8 cellular contexts compared by ENCODE assay signal in the genomic region with DNA sequence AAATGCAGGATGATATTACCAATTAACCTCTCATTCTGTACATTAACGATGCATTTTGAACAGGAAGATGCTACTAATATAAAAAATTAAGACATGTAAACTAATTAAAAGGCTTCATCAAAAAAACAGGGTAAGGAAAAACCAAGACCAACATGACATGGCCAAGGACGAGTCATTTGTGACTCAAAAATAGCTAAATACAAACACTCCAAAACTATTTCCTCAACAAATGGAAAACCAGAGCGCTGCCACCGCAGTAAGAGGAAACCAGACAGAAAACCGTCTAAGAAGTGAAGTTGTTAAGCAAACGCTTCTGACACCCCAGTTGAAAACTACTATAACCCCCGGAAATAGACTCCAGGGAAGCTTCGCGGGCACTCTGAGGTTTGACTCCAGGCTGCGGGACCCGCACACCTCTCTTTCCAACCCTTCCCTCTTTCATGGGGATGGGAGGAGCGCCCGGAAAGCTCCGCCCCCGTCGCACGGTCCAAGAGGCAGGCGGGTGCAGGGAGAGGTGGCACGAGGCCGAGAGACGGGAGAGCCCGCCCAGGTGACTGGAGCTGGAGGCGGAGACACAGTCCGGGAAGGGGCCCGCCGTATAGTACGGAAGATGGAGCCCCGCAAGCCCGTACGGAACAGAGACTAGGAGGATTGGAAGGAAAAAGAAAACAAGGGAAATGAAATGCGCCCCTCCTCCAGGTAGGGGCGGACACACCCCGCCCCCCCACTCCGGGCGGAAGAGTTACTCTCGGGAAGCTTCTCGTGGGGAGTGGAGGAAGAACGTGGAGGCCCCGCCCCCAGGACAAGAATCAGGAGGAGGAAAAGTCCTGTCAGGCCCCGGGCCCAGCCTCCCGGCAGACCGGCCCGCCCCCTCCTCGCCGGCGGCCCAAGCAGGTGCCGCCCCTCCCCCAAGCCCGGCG. TPM values are rescaled to one million over a fixed set of nuclear protein-coding genes. Genes with fewer than 3 reads are reported as not detected.
DNase-seq lines count a peak whose midpoint lies in the region; ATAC-seq, FAIRE-seq and TF ChIP-seq lines count a peak whose summit lies in the region.

No MANE protein-coding gene starts in this region.

- no peaks in the 10 kb centered on the region for H3K4me1 ChIP-seq in right cardiac atrium (ENCODE audit: control insufficient read depth, insufficient read depth, low read length)
- H3K4me1 ChIP-seq in psoas muscle, result peaks cover 9% of the 10 kb centered on the region

- H3K27me3 ChIP-seq in right cardiac atrium (ENCODE audit: control insufficient read depth, insufficient read depth) (no peaks in the 10 kb centered on the region), psoas muscle (ENCODE audit: insufficient read depth in 3 of 3, low read length in 2 of 3) (no peaks in the 10 kb centered on the region)

- intact Hi-C loops in right cardiac atrium (cut with DNase I), result no loop called here
- intact Hi-C loops in psoas muscle (cut with DNase I), result no loop called here

- TF ChIP-seq CTCF in GM13976 (IDR thresholded peaks at IDR 0.05; ENCODE audit: borderline replicate concordance, control extremely low read depth, extremely low read depth, insufficient read depth, missing control alignments) (no peak), psoas muscle (IDR thresholded peaks at IDR 0.05) (no peak)

- DNase-seq in GM13976 (ENCODE audit: low spot score) (peak; percentile 91), NCI-H146 treated with DMSO at 0.1 percent for 48 hours (lab: John Stamatoyannopoulos, UW; ENCODE audit: unreplicated experiment) (peak; percentile 70), T-helper 2 cell (peak; percentile 66 to 93 (median 76)), anterior cingulate cortex (lab: John Stamatoyannopoulos, UW) (peak; percentile 37 to 91 (median 84)), right cardiac atrium (peak; percentile 94 to 98 (median 98)), psoas muscle (peak; percentile 94 to 97), urothelium cell line (ENCODE audit: low spot score) (peak; percentile 93)

- H3K4me3 ChIP-seq in right cardiac atrium (ENCODE audit: low read length) (peak overlapping the region; percentile 91), psoas muscle (peak overlapping the region; percentile 93)

- FAIRE-seq in urothelium cell line (lab: Jason Lieb, UNC), result peak; percentile 46

- peak; percentile 43 for ATAC-seq in HG02884 (IDR thresholded peaks at IDR 0.05; ENCODE audit: unreplicated experiment)
- ATAC-seq in right cardiac atrium, result peak; percentile 89
- peak; percentile 82 to 84 (median 84) for ATAC-seq in psoas muscle

- H3K36me3 ChIP-seq in psoas muscle (ENCODE audit: insufficient read depth in 1 of 2, low read depth in 1 of 2), result peaks cover 0 to 20% of the 10 kb centered on the region in 2 donors

- H3K9me3 ChIP-seq in right cardiac atrium (ENCODE audit: control insufficient read depth, low read length), result no peaks in the 10 kb centered on the region
- H3K9me3 ChIP-seq in psoas muscle, result no peaks in the 10 kb centered on the region

- in situ Hi-C loops in GM13976 (cut with MboI; ENCODE audit: low sequenced_read_pairs, unreplicated experiment), result no loop called here

- under 1% methylated on average over 49 of the region's 49 CpGs for WGBS in right cardiac atrium
- 1% methylated on average over 31 to 49 of the region's 49 CpGs for WGBS in psoas muscle, 3 donors

- H3K27ac ChIP-seq in right cardiac atrium (ENCODE audit: low read length), result peak overlapping the region; percentile 98
- H3K27ac ChIP-seq in psoas muscle, result peak overlapping the region; percentile 99

RNA-seq across cellular contexts. Expression of gene DCAF1, which starts 0.7 kb away (rescaled TPM):
- 10 to 100 TPM; 12.8 to 15.2 (median 13.9) TPM for total RNA-seq in right cardiac atrium
- 6.7 TPM for polyA plus RNA-seq in right cardiac atrium
- 10 to 100 TPM; 26.3 to 36.5 (median 28.7) TPM for total RNA-seq in psoas muscle
- polyA plus RNA-seq in psoas muscle, result 10 to 100 TPM; 14.1 to 26.7 (median 15.4) TPM

RNA-seq across cellular contexts. Expression of gene RAD54L2, which starts 39.4 kb away (rescaled TPM):
- total RNA-seq in right cardiac atrium (10 to 100 TPM; 11.0 to 14.6 (median 12.7) TPM), psoas muscle (10 to 100 TPM; 11.4 to 15.6 (median 13.5) TPM)
- polyA plus RNA-seq in right cardiac atrium (5.1 TPM), psoas muscle (1 to 10 TPM; 2.1 to 9.4 (median 2.8) TPM)

Comparison
In these comparisons a context has a peak if more than half of its experiments do, and no peak if none do; other contexts are left out.
1. Peak in every context shown above with its lines: DNase-seq, ATAC-seq, H3K4me3 ChIP-seq and H3K27ac ChIP-seq.